8 cellular contexts compared by ENCODE assay signal in genomic region chr3:3200632-3201212, GRCh38.
DNase-seq lines count a peak whose midpoint lies in the region; ATAC-seq and TF ChIP-seq lines count a peak whose summit lies in the region.

No MANE protein-coding gene starts in this region.

- no peak overlapping the region for H3K4me3 ChIP-seq in AG10803 (ENCODE audit: low read length)

- TF ChIP-seq CTCF in AG10803 (conservative IDR thresholded peaks at IDR 0.05; ENCODE audit: low read length) (peak; percentile 78), GM12873 (IDR thresholded peaks at IDR 0.05; ENCODE audit: insufficient read depth, low read depth, low read length, missing control alignments) (peak; percentile 75), VCaP (conservative IDR thresholded peaks at IDR 0.05) (peak; percentile 95)

- ATAC-seq in HG02759 (IDR thresholded peaks at IDR 0.05; ENCODE audit: unreplicated experiment) (peak; percentile 61), GM18520 (IDR thresholded peaks at IDR 0.05; ENCODE audit: unreplicated experiment) (no peak)

- no peak overlapping the region for H3K27ac ChIP-seq in VCaP

- DNase-seq in AG10803 (ENCODE audit: low read depth) (peak; percentile 61), NCI-H1105 (lab: John Stamatoyannopoulos, UW) (peak; percentile 50), globus pallidus (ENCODE audit: low spot score) (peak; percentile 67), pons (ENCODE audit: low spot score) (peak; percentile 92)
